22 cellular contexts compared by ENCODE assay signal in the genomic region with DNA sequence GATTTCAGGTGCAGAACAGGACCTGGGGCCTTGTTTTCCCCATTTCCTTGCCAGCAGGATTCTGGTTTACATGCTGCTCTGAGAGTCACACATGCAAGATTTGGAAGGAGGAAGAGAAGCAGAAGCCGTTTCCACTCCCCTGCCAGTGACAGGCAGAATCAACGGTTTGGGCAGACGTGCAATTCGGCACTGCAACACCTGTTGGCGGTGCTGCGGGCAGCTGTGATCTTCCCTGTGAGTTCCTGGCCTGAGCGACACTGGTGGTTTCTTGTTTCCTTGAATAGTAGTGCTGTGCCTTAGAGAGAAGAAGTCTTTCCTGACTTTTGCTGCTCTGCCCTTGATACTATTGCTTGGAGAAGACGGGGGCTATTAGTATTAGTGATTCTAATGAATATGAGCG.
A peak's percentile ranks its signal among the peaks of the same experiment; 100 is the strongest.
DNase-seq lines count a peak whose midpoint lies in the region; ATAC-seq and TF ChIP-seq lines count a peak whose summit lies in the region.
"Had no signal": no experiment of that assay in that cellular context is flagged by ENCODE, and none has a peak within 500 bp of the region (broad histone marks: within the 10 kb centered on the region; RNA-seq: fewer than 3 reads in every experiment).

No MANE protein-coding gene starts in this region.

- no peak overlapping the region for H3K27ac Mint-ChIP-seq in activated CD8-positive, alpha-beta T cell treated with anti-CD3 and anti-CD28 coated beads, Interleukin-2, amount 10 ng/mL, durations not matched to agents 7 days and 5 days
- H3K27ac Mint-ChIP-seq in CD8-positive, alpha-beta T cell: no peak overlapping the region
- H3K27ac Mint-ChIP-seq: B cell; CD4-positive, alpha-beta T cell; CD8-positive, alpha-beta memory T cell had no signal

- intact Hi-C loops in CD8-positive, alpha-beta T cell (cut with DNase I, micrococcal nuclease): no loop called here

- H3K4me3 ChIP-seq in CD8-positive, alpha-beta T cell (ENCODE audit: low read depth, low read length): no peak overlapping the region
- H3K4me3 ChIP-seq: A549; BLaER1 treated with 17β-estradiol and CSF1 and Interleukin-3, amounts not matched to agents 10 nM and 100 nM; GM12878 had no signal

- H3K27me3 Mint-ChIP-seq in activated CD8-positive, alpha-beta T cell treated with anti-CD3 and anti-CD28 coated beads, Interleukin-2, amount 10 ng/mL, durations not matched to agents 7 days and 5 days (ENCODE audit: low read depth): no peaks in the 10 kb centered on the region
- H3K27me3 Mint-ChIP-seq in CD8-positive, alpha-beta T cell (ENCODE audit: low read depth): no peaks in the 10 kb centered on the region
- H3K27me3 Mint-ChIP-seq: B cell; CD4-positive, alpha-beta T cell; CD8-positive, alpha-beta memory T cell had no signal

- H3K4me1 Mint-ChIP-seq in activated CD8-positive, alpha-beta T cell treated with anti-CD3 and anti-CD28 coated beads, Interleukin-2, amount 10 ng/mL, durations not matched to agents 7 days and 5 days (ENCODE audit: low read depth): no peaks in the 10 kb centered on the region
- H3K4me1 Mint-ChIP-seq in CD8-positive, alpha-beta T cell (ENCODE audit: low read depth): no peaks in the 10 kb centered on the region
- H3K4me1 Mint-ChIP-seq: B cell; CD8-positive, alpha-beta memory T cell had no signal

- no peaks in the 10 kb centered on the region for H3K36me3 Mint-ChIP-seq in activated CD8-positive, alpha-beta T cell treated with anti-CD3 and anti-CD28 coated beads, Interleukin-2, amount 10 ng/mL, durations not matched to agents 7 days and 5 days (ENCODE audit: low read depth)
- no peaks in the 10 kb centered on the region for H3K36me3 Mint-ChIP-seq in CD8-positive, alpha-beta T cell

- no peaks in the 10 kb centered on the region for H3K4me1 ChIP-seq in CD8-positive, alpha-beta T cell (ENCODE audit: insufficient read depth, low read length)
- H3K4me1 ChIP-seq: A549; BLaER1 treated with 17β-estradiol and CSF1 and Interleukin-3, amounts not matched to agents 10 nM and 100 nM had no signal

- no peak overlapping the region for H3K27ac ChIP-seq in CD8-positive, alpha-beta T cell (ENCODE audit: low read depth, low read length)
- H3K27ac ChIP-seq: 22Rv1; A549; BLaER1 treated with 17β-estradiol and CSF1 and Interleukin-3, amounts not matched to agents 10 nM and 100 nM; C4-2B had no signal

- H3K9me3 ChIP-seq in CD8-positive, alpha-beta T cell (ENCODE audit: low read length): no peaks in the 10 kb centered on the region

- CTCF ChIA-PET in activated CD8-positive, alpha-beta T cell treated with anti-CD3 and anti-CD28 coated beads, Interleukin-2, amount 10 ng/mL, durations not matched to agents 7 days and 5 days (lab: Charles Lee): no interaction called here
- CTCF ChIA-PET in CD8-positive, alpha-beta T cell (lab: Charles Lee): no interaction called here

- DNase-seq in DMS 273 (lab: John Stamatoyannopoulos, UW; ENCODE audit: unreplicated experiment) (peak; percentile 30), DMS 273 treated with DMSO at 0.1 percent for 48 hours (lab: John Stamatoyannopoulos, UW) (no peak), NCI-H2171 treated with DMSO at 0.1 percent for 48 hours (lab: John Stamatoyannopoulos, UW) (peak; percentile 71), left kidney (ENCODE audit: low read depth, low spot score) (peak; percentile 59)
- no peak for DNase-seq in activated CD8-positive, alpha-beta T cell treated with anti-CD3 and anti-CD28 coated beads, Interleukin-2, amount 10 ng/mL, durations not matched to agents 7 days and 5 days
- DNase-seq in CD8-positive, alpha-beta T cell: no peak
- DNase-seq: AML-193; CD4-positive, alpha-beta T cell; CD8-positive, alpha-beta memory T cell; COR-L47; DMS153; DMS53; DMS79; DND-41; EL; GDM1 had no signal

- no peak overlapping the region for H3K4me3 Mint-ChIP-seq in activated CD8-positive, alpha-beta T cell treated with anti-CD3 and anti-CD28 coated beads, Interleukin-2, amount 10 ng/mL, durations not matched to agents 7 days and 5 days
- no peak overlapping the region for H3K4me3 Mint-ChIP-seq in CD8-positive, alpha-beta T cell
- H3K4me3 Mint-ChIP-seq: B cell; CD4-positive, alpha-beta T cell; CD8-positive, alpha-beta memory T cell had no signal

- no peak for TF ChIP-seq CTCF in CD8-positive, alpha-beta T cell (IDR thresholded peaks at IDR 0.05)

- no peaks in the 10 kb centered on the region for H3K27me3 ChIP-seq in CD8-positive, alpha-beta T cell (ENCODE audit: insufficient read depth, low read length)
- H3K27me3 ChIP-seq: BLaER1 treated with 17β-estradiol and CSF1 and Interleukin-3, amounts not matched to agents 10 nM and 100 nM had no signal

- ATAC-seq in activated CD8-positive, alpha-beta T cell treated with anti-CD3 and anti-CD28 coated beads, Interleukin-2, amount 10 ng/mL, durations not matched to agents 7 days and 5 days: no peak
- no peak for ATAC-seq in CD8-positive, alpha-beta T cell
- ATAC-seq: A549, GM12878 had no signal

- H3K9me3 Mint-ChIP-seq in activated CD8-positive, alpha-beta T cell treated with anti-CD3 and anti-CD28 coated beads, Interleukin-2, amount 10 ng/mL, durations not matched to agents 7 days and 5 days (ENCODE audit: insufficient read depth): peaks cover 47% of the 10 kb centered on the region
- H3K9me3 Mint-ChIP-seq in CD8-positive, alpha-beta T cell: peaks cover 36% of the 10 kb centered on the region

- H3K36me3 ChIP-seq in CD8-positive, alpha-beta T cell (ENCODE audit: insufficient read depth, low read length): no peaks in the 10 kb centered on the region
- H3K36me3 ChIP-seq: BLaER1 treated with 17β-estradiol and CSF1 and Interleukin-3, amounts not matched to agents 10 nM and 100 nM had no signal

- POLR2A ChIA-PET in activated CD8-positive, alpha-beta T cell treated with anti-CD3 and anti-CD28 coated beads, Interleukin-2, amount 10 ng/mL, durations not matched to agents 7 days and 5 days (lab: Charles Lee): no interaction called here
- POLR2A ChIA-PET in CD8-positive, alpha-beta T cell (lab: Charles Lee): no interaction called here

Comparison
In these comparisons a context has a peak if more than half of its experiments do, and no peak if none do; other contexts are left out.
1. DNase-seq: peak in DMS 273 (single experiment), NCI-H2171 treated with DMSO at 0.1 percent for 48 hours (single experiment) and left kidney (single experiment); none in DMS 273 treated with DMSO at 0.1 percent for 48 hours (single experiment), activated CD8-positive, alpha-beta T cell treated with anti-CD3 and anti-CD28 coated beads, Interleukin-2, amount 10 ng/mL, durations not matched to agents 7 days and 5 days (single experiment) and CD8-positive, alpha-beta T cell (0 of 7).